12 cellular contexts compared by ENCODE assay signal in genomic region chr2:165114345-165114943, GRCh38.
A peak's percentile ranks its signal among the peaks of the same experiment; 100 is the strongest.
DNase-seq lines count a peak whose midpoint lies in the region; ATAC-seq and TF ChIP-seq lines count a peak whose summit lies in the region.
"Had no signal": no experiment of that assay in that cellular context is flagged by ENCODE, and none has a peak within 500 bp of the region (broad histone marks: within the 10 kb centered on the region; RNA-seq: fewer than 3 reads in every experiment).

No MANE protein-coding gene starts in this region.

- no peak overlapping the region for H4K8ac ChIP-seq in IMR-90 (ENCODE audit: low read depth in 2 of 2, low read length in 2 of 2)

- H3K36me3 ChIP-seq in ACC112 (ENCODE audit: insufficient read depth, low read length): no peaks in the 10 kb centered on the region
- H3K36me3 ChIP-seq in IMR-90 (ENCODE audit: control insufficient read depth, insufficient read depth, low read length): no peaks in the 10 kb centered on the region
- H3K36me3 ChIP-seq in spleen: no peaks in the 10 kb centered on the region
- H3K36me3 ChIP-seq: gastrocnemius medialis had no signal

- no peaks in the 10 kb centered on the region for H3K79me2 ChIP-seq in ACC112 (ENCODE audit: control insufficient read depth, insufficient read depth, low read length, unreplicated experiment)

- no peak overlapping the region for H3K56ac ChIP-seq in IMR-90 (ENCODE audit: extremely low read depth, insufficient read depth, low read length)

- H3K4me1 ChIP-seq in ACC112 (ENCODE audit: control insufficient read depth, insufficient read depth, low read length, unreplicated experiment) (peaks cover 20% of the 10 kb centered on the region), IMR-90 (ENCODE audit: control insufficient read depth, insufficient read depth, low read length) (no peaks in the 10 kb centered on the region), spleen (no peaks in the 10 kb centered on the region)
- H3K4me1 ChIP-seq: gastrocnemius medialis had no signal

- peak overlapping the region; percentile 10; the same call in 1 of the 2 replicates for H3K14ac ChIP-seq in IMR-90 (replicated peaks; ENCODE audit: low read depth, low read length)

- peak overlapping the region; percentile 20; the same call in 1 of the 2 replicates for H3K23ac ChIP-seq in IMR-90 (ENCODE audit: low read depth, low read length)

- no peak overlapping the region; the same call in 2 of the 3 replicates for H2BK15ac ChIP-seq in IMR-90 (ENCODE audit: low read depth, low read length)

- no peaks in the 10 kb centered on the region for H3K36me3 Mint-ChIP-seq in activated CD4-positive, alpha-beta T cell treated with anti-CD3 and anti-CD28 coated beads, Interleukin-2, amount 10 ng/mL, durations not matched to agents 7 days and 5 days (ENCODE audit: low read depth)

- dilution Hi-C loops in IMR-90 (cut with HindIII; ENCODE audit: low sequenced_read_pairs, unreplicated experiment): no loop called here

- H4K20me1 ChIP-seq in IMR-90 (ENCODE audit: insufficient read depth, low read length): no peaks in the 10 kb centered on the region

- H3K27ac ChIP-seq in ACC112 (ENCODE audit: low read depth, low read length) (peak overlapping the region; percentile 65), IMR-90 (ENCODE audit: insufficient read depth, low read length) (no peak overlapping the region), spleen (no peak overlapping the region)
- H3K27ac ChIP-seq: gastrocnemius medialis had no signal

- no peak overlapping the region for H4K91ac ChIP-seq in IMR-90 (ENCODE audit: insufficient read depth, low read depth, low read length)

- peak overlapping the region; percentile 84; the same call in 1 of the 2 replicates for H3K4me2 ChIP-seq in IMR-90 (ENCODE audit: low read depth, low read length)

- BruUV-seq in IMR-90 (replicated peaks; lab: Mats Ljungman, UMichigan): no TSS peak

- no peaks in the 10 kb centered on the region for H3K27me3 ChIP-seq in ACC112 (ENCODE audit: insufficient read depth, low read length)
- no peaks in the 10 kb centered on the region for H3K27me3 ChIP-seq in IMR-90 (ENCODE audit: control insufficient read depth, insufficient read depth, low read length)
- no peaks in the 10 kb centered on the region for H3K27me3 ChIP-seq in spleen (replicated peaks in 1 of 7)
- H3K27me3 ChIP-seq: gastrocnemius medialis had no signal

- H3K4me1 Mint-ChIP-seq in activated CD4-positive, alpha-beta T cell treated with anti-CD3 and anti-CD28 coated beads, Interleukin-2, amount 10 ng/mL, durations not matched to agents 7 days and 5 days: no peaks in the 10 kb centered on the region
- H3K4me1 Mint-ChIP-seq: B cell had no signal

- H3K27ac Mint-ChIP-seq in activated CD4-positive, alpha-beta T cell treated with anti-CD3 and anti-CD28 coated beads, Interleukin-2, amount 10 ng/mL, durations not matched to agents 7 days and 5 days: no peak overlapping the region
- H3K27ac Mint-ChIP-seq: B cell had no signal

- no peak overlapping the region for H2AK9ac ChIP-seq in IMR-90 (replicated peaks; ENCODE audit: low read depth, low read length, poor library complexity)

- H2AFZ ChIP-seq in ACC112 (ENCODE audit: low read length, unreplicated experiment) (peak overlapping the region; percentile 21), IMR-90 (replicated peaks; ENCODE audit: low read length, poor library complexity) (no peak overlapping the region)

- H3K4ac ChIP-seq in IMR-90 (ENCODE audit: low read depth, low read length): peak overlapping the region; percentile 6; the same call in 1 of the 2 replicates

- H2BK20ac ChIP-seq in IMR-90 (ENCODE audit: low read depth, low read length): peak overlapping the region; percentile 77

- TF ChIP-seq POLR2A in IMR-90 (IDR thresholded peaks at IDR 0.05; ENCODE audit: low read depth, low read length): no peak
- TF ChIP-seq POLR2A in spleen (IDR thresholded peaks at IDR 0.05): no peak

- no peak overlapping the region for H2AK5ac ChIP-seq in IMR-90 (ENCODE audit: low read depth, low read length)

- WGBS in IMR-90 (ENCODE audit: extremely low coverage in 2 of 2, insufficient read length in 1 of 2), 2 experiments: no CpG with 5 or more reads among the region's 4 CpGs
- 67 to 92% (median 81%) methylated on average over 4 of the region's 4 CpGs for WGBS in spleen, 5 donors

- no peaks in the 10 kb centered on the region for H3K79me1 ChIP-seq in IMR-90 (ENCODE audit: low read depth in 1 of 2, low read length in 2 of 2)

- ATAC-seq in IMR-90 (ENCODE audit: low read depth) (peak; percentile 81), HG02798 (IDR thresholded peaks at IDR 0.05; ENCODE audit: poor library complexity, unreplicated experiment) (no peak)
- ATAC-seq: gastrocnemius medialis; stimulated activated naive CD8-positive, alpha-beta T cell treated with anti-CD3 and anti-CD28 coated beads, Interleukin-15, Interleukin-2, amounts not matched to agents 100 U/mL and 50 U/mL, for 24 hours had no signal

- TF ChIP-seq CTCF in IMR-90 (conservative IDR thresholded peaks at IDR 0.05; ENCODE audit: low read depth, low read length) (no peak), spleen (IDR thresholded peaks at IDR 0.05 in 8 of 11, conservative IDR thresholded peaks at IDR 0.05 in 3 of 11) (no peak)

- no peak overlapping the region for H2BK5ac ChIP-seq in IMR-90 (ENCODE audit: low read depth, low read length, poor library complexity, severe bottlenecking)

- CTCF ChIA-PET in IMR-90 (lab: Yijun Ruan, JAX): interaction anchor here (0.6 to 0.9 kb wide), 2 partner anchors 76 to 273 kb away, joined by 3 read pairs; partner anchors contain the start of gene COBLL1
- CTCF ChIA-PET in activated CD4-positive, alpha-beta T cell treated with anti-CD3 and anti-CD28 coated beads, Interleukin-2, amount 10 ng/mL, durations not matched to agents 7 days and 5 days (lab: Charles Lee): no interaction called here

- H2BK120ac ChIP-seq in IMR-90 (ENCODE audit: low read depth, low read length): peak overlapping the region; percentile 72; the same call in 1 of the 2 replicates

- H4K5ac ChIP-seq in IMR-90 (ENCODE audit: low read depth, low read length): no peak overlapping the region

- DNase-seq in IMR-90: peak; percentile 67
- DNase-seq in astrocyte of the hippocampus (ENCODE audit: low read depth, low spot score): peak; percentile 71
- peak; percentile 34 for DNase-seq in iPS-NIHi7 (ENCODE audit: extremely low spot score)
- no peak for DNase-seq in Kasumi-1 (lab: John Stamatoyannopoulos, UW)
- no peak for DNase-seq in spleen
- DNase-seq in activated CD4-positive, alpha-beta T cell treated with anti-CD3 and anti-CD28 coated beads, Interleukin-2, amount 10 ng/mL, durations not matched to agents 7 days and 5 days: no peak
- DNase-seq: activated naive CD4-positive, alpha-beta T cell treated with anti-CD3 and anti-CD28 coated beads, Interleukin-2, amount 50 U/mL, for 16 hours; gastrocnemius medialis; stimulated activated naive CD8-positive, alpha-beta T cell treated with anti-CD3 and anti-CD28 coated beads, Interleukin-15, Interleukin-2, amounts not matched to agents 100 U/mL and 50 U/mL, for 24 hours had no signal

- TF ChIP-seq RAD21 in IMR-90 (IDR thresholded peaks at IDR 0.05; ENCODE audit: low read length): no peak

- H3K18ac ChIP-seq in IMR-90 (ENCODE audit: low read depth, low read length): no peak overlapping the region

- no peak overlapping the region for H3K4me3 Mint-ChIP-seq in activated CD4-positive, alpha-beta T cell treated with anti-CD3 and anti-CD28 coated beads, Interleukin-2, amount 10 ng/mL, durations not matched to agents 7 days and 5 days
- H3K4me3 Mint-ChIP-seq: B cell had no signal

- H3K9me3 Mint-ChIP-seq in activated CD4-positive, alpha-beta T cell treated with anti-CD3 and anti-CD28 coated beads, Interleukin-2, amount 10 ng/mL, durations not matched to agents 7 days and 5 days: no peaks in the 10 kb centered on the region

- H3K9me1 ChIP-seq in IMR-90 (ENCODE audit: insufficient read depth, low read length): no peaks in the 10 kb centered on the region

- POLR2A ChIA-PET in IMR-90 (lab: Charles Lee; ENCODE audit: unreplicated experiment): no interaction called here
- POLR2A ChIA-PET in activated CD4-positive, alpha-beta T cell treated with anti-CD3 and anti-CD28 coated beads, Interleukin-2, amount 10 ng/mL, durations not matched to agents 7 days and 5 days (lab: Charles Lee): no interaction called here

- no peak overlapping the region for H3K9ac ChIP-seq in IMR-90 (ENCODE audit: low read depth, low read length)

- intact Hi-C loops in IMR-90 (cut with micrococcal nuclease): no loop called here
- intact Hi-C loops in spleen (cut with DNase I; ENCODE audit: low total_unique reads): no loop called here

- no peaks in the 10 kb centered on the region for H3K27me3 Mint-ChIP-seq in activated CD4-positive, alpha-beta T cell treated with anti-CD3 and anti-CD28 coated beads, Interleukin-2, amount 10 ng/mL, durations not matched to agents 7 days and 5 days
- H3K27me3 Mint-ChIP-seq: B cell had no signal

- peak overlapping the region; percentile 50 for H3K4me3 ChIP-seq in ACC112 (ENCODE audit: low read depth, low read length)
- no peak overlapping the region for H3K4me3 ChIP-seq in IMR-90 (ENCODE audit: insufficient read depth, low read depth, low read length)
- no peak overlapping the region for H3K4me3 ChIP-seq in spleen
- H3K4me3 ChIP-seq: gastrocnemius medialis had no signal

- in situ Hi-C loops in IMR-90 (cut with MboI; ENCODE audit: low sequenced_read_pairs): no loop called here

- H3K9me3 ChIP-seq in IMR-90 (ENCODE audit: control insufficient read depth, insufficient read depth, low read length) (no peaks in the 10 kb centered on the region), spleen (no peaks in the 10 kb centered on the region)
- H3K9me3 ChIP-seq: gastrocnemius medialis had no signal

TF ChIP-seq in IMR-90, 13 proteins besides CTCF, POLR2A, EP300 and RAD21:
- peak; percentile 5; the same call in 1 of the 2 replicates for TF ChIP-seq BHLHE40 (IDR thresholded peaks at IDR 0.05; ENCODE audit: low read depth, low read length)
- peak; percentile 38; the same call in 1 of the 2 replicates for TF ChIP-seq FOS (IDR thresholded peaks at IDR 0.05; ENCODE audit: low read depth, low read length)
- TF ChIP-seq NFE2L2 (IDR thresholded peaks at IDR 0.05; ENCODE audit: low read depth, low read length): no peak

Comparison
In these comparisons a context has a peak if more than half of its experiments do, and no peak if none do; other contexts are left out.
1. DNase-seq: peak in IMR-90 (single experiment), astrocyte of the hippocampus (single experiment) and iPS-NIHi7 (single experiment); none in Kasumi-1 (0 of 2), spleen (single experiment) and activated CD4-positive, alpha-beta T cell treated with anti-CD3 and anti-CD28 coated beads, Interleukin-2, amount 10 ng/mL, durations not matched to agents 7 days and 5 days (single experiment).